ENCODE assay signal across 7 cellular contexts in genomic region chr3:10053054-10053453, GRCh38. TPM values are rescaled to one million over a fixed set of nuclear protein-coding genes. Genes with fewer than 3 reads are reported as not detected.
"Had no signal": no experiment of that assay in that cellular context is flagged by ENCODE, and none has a peak within 500 bp of the region (broad histone marks: within the 10 kb centered on the region; RNA-seq: fewer than 3 reads in every experiment).

No MANE protein-coding gene starts in this region.

RNA-seq across cellular contexts. Expression of gene FANCD2OS, which starts 55.0 kb away (rescaled TPM):
- total RNA-seq: GM23248, GM23338, H1, H4, H7, H9, HFFc6 had no signal
- polyA plus RNA-seq: GM23248, H1 had no signal
